Comparison of ENCODE assay signal across 13 cellular contexts in genomic region chr18:9916814-9917213, GRCh38. TPM values are rescaled to one million over a fixed set of nuclear protein-coding genes. Genes with fewer than 3 reads are reported as not detected.
A peak's percentile ranks its signal among the peaks of the same experiment; 100 is the strongest.
DNase-seq lines count a peak whose midpoint lies in the region; ATAC-seq and TF ChIP-seq lines count a peak whose summit lies in the region.
"Had no signal": no experiment of that assay in that cellular context is flagged by ENCODE, and none has a peak within 500 bp of the region (broad histone marks: within the 10 kb centered on the region; RNA-seq: fewer than 3 reads in every experiment).

No MANE protein-coding gene starts in this region.

- H3K9ac ChIP-seq in HCT116 (ENCODE audit: low read length) (0 out of 2 replicates have a peak overlapping the region, but pooled peaks have one; percentile 85), parathyroid adenoma (no peak overlapping the region)

- peaks cover 52% of the 10 kb centered on the region for H4K20me1 ChIP-seq in HCT116 (ENCODE audit: insufficient read depth)
- H4K20me1 ChIP-seq in PC-9 (ENCODE audit: insufficient read depth), result peaks cover 67% of the 10 kb centered on the region

- H3K79me2 ChIP-seq in HCT116 (ENCODE audit: insufficient read depth, low read length), result peaks cover 73% of the 10 kb centered on the region
- peaks cover 76% of the 10 kb centered on the region for H3K79me2 ChIP-seq in PC-9 (ENCODE audit: low read depth)
- H3K79me2 ChIP-seq in parathyroid adenoma, result peaks cover 59% of the 10 kb centered on the region

- POLR2A ChIA-PET in HCT116 (lab: Charles Lee), result no interaction called here
- POLR2A ChIA-PET in PC-9 (lab: Charles Lee; ENCODE audit: unreplicated experiment), result no interaction called here

- H3K9me3 ChIP-seq in HCT116 (ENCODE audit: control insufficient read depth in 1 of 2, insufficient read depth in 1 of 2, low read depth in 1 of 2, low read length in 2 of 2) (no peaks in the 10 kb centered on the region), PC-9 (ENCODE audit: insufficient read depth, low read depth) (no peaks in the 10 kb centered on the region), parathyroid adenoma (ENCODE audit: control insufficient read depth, low read length) (no peaks in the 10 kb centered on the region)
- H3K9me3 ChIP-seq: body of pancreas had no signal

- no peak for ATAC-seq in HCT116
- no peak for ATAC-seq in HG03469 (IDR thresholded peaks at IDR 0.05; ENCODE audit: unreplicated experiment)
- no peak for ATAC-seq in HG03521 (IDR thresholded peaks at IDR 0.05; ENCODE audit: unreplicated experiment)
- ATAC-seq: body of pancreas; stimulated activated memory B cell treated with anti-CD40 and anti-IgM and Interleukin-4, amounts not matched to agents 10 μg/mL and 1 μg/mL and 100 μg/mL, for 72 hours had no signal

- H3K9me2 ChIP-seq in HCT116 (ENCODE audit: insufficient read depth) (no peaks in the 10 kb centered on the region), PC-9 (ENCODE audit: insufficient read depth) (no peaks in the 10 kb centered on the region)

- RAD21 ChIA-PET in HCT116 (lab: Charles Lee; ENCODE audit: low non-redundant PET in 1 of 2, low total read pairs in 2 of 2, uncharacterized antibody in 2 of 2, unreplicated experiment in 2 of 2), result no interaction called here

- no peak for TF ChIP-seq POLR2A in HCT116 (IDR thresholded peaks at IDR 0.05; ENCODE audit: borderline replicate concordance, extremely low read depth, insufficient read depth, insufficient read length)

- H3K4me1 ChIP-seq in HCT116 (ENCODE audit: control insufficient read depth in 1 of 2, insufficient read depth in 2 of 2, low read length in 2 of 2), result peaks cover 49 to 63% of the 10 kb centered on the region in 2 experiments
- H3K4me1 ChIP-seq in PC-9 (replicated peaks; ENCODE audit: insufficient read depth), result peaks cover 59% of the 10 kb centered on the region
- H3K4me1 ChIP-seq in parathyroid adenoma, result peaks cover 29% of the 10 kb centered on the region

- intact Hi-C loops in HCT116 (cut with micrococcal nuclease) (loop anchor here (10.0 kb wide), 1 partner anchor 302 kb away; the partner anchor contains the start of gene PPP4R1), PC-9 (cut with micrococcal nuclease; ENCODE audit: unreplicated experiment) (loop anchor here (5.0 to 10.0 kb wide), 2 partner anchors 195 to 302 kb away; partner anchors contain the start of gene PPP4R1)

- no peak overlapping the region; a peak in 1 of 4 replicates for H3K4me3 ChIP-seq in HCT116 (replicated peaks in 1 of 2; ENCODE audit: low read depth in 1 of 2, low read length in 2 of 2)
- H3K4me3 ChIP-seq in PC-9, result peak overlapping the region; percentile 99
- no peak overlapping the region for H3K4me3 ChIP-seq in parathyroid adenoma (ENCODE audit: low read depth, low read length)
- H3K4me3 ChIP-seq: body of pancreas had no signal

- CTCF ChIA-PET in HCT116 (lab: Charles Lee) (no interaction called here), PC-9 (lab: Charles Lee) (no interaction called here)

- no peak overlapping the region for H2AFZ ChIP-seq in HCT116 (ENCODE audit: low read depth, low read length, poor library complexity, severe bottlenecking)
- H2AFZ ChIP-seq in PC-9, result no peak overlapping the region
- no peak overlapping the region for H2AFZ ChIP-seq in parathyroid adenoma

- TF ChIP-seq CTCF in HCT116 (IDR thresholded peaks at IDR 0.05 in 2 of 3, conservative IDR thresholded peaks at IDR 0.05 in 1 of 3; ENCODE audit: borderline replicate concordance in 1 of 3, insufficient read depth in 1 of 3, low read depth in 2 of 3, low read length in 2 of 3), result no peak
- TF ChIP-seq CTCF in PC-9 (conservative IDR thresholded peaks at IDR 0.05), result no peak
- no peak for TF ChIP-seq CTCF in parathyroid adenoma (IDR thresholded peaks at IDR 0.05)

- H3K36me3 ChIP-seq in HCT116 (ENCODE audit: control insufficient read depth in 1 of 2, insufficient read depth in 2 of 2, low read length in 2 of 2) (no peaks in the 10 kb centered on the region), PC-9 (ENCODE audit: low read depth) (0 out of 2 replicates have a peak, but pooled peaks cover 5% of the 10 kb centered on the region), parathyroid adenoma (ENCODE audit: control insufficient read depth, insufficient read depth, low read length) (no peaks in the 10 kb centered on the region)

- no peak overlapping the region for H3K27ac ChIP-seq in HCT116 (ENCODE audit: low read depth, low read length)
- peak overlapping the region; percentile 87 for H3K27ac ChIP-seq in PC-9
- peak overlapping the region; percentile 92 for H3K27ac ChIP-seq in epithelial cell of prostate
- no peak overlapping the region for H3K27ac ChIP-seq in parathyroid adenoma

- TF ChIP-seq RAD21 in HCT116 (IDR thresholded peaks at IDR 0.05; ENCODE audit: low read depth), result no peak

- BruUV-seq in HCT116 (replicated peaks; lab: Mats Ljungman, UMichigan) (no TSS peak), PC-9 (replicated peaks; lab: Mats Ljungman, UMichigan) (no TSS peak)

- H3K27me3 ChIP-seq in HCT116 (ENCODE audit: insufficient read depth, low read length), result no peaks in the 10 kb centered on the region
- H3K27me3 ChIP-seq in PC-9 (ENCODE audit: insufficient read depth, low read depth), result no peaks in the 10 kb centered on the region
- no peaks in the 10 kb centered on the region for H3K27me3 ChIP-seq in parathyroid adenoma (ENCODE audit: control insufficient read depth, insufficient read depth, low read length)
- H3K27me3 ChIP-seq: body of pancreas had no signal

- H3K4me2 ChIP-seq in HCT116 (ENCODE audit: low read length) (peak overlapping the region; percentile 74), PC-9 (peak overlapping the region; percentile 96), parathyroid adenoma (ENCODE audit: low read length) (peak overlapping the region; percentile 86)

- DNase-seq in HCT116 (ENCODE audit: low read depth, low spot score) (no peak), PC-9 (no peak), epithelial cell of prostate (ENCODE audit: low read depth, low spot score) (no peak), SW480 (ENCODE audit: low spot score) (no peak)
- DNase-seq: activated CD4-positive, CD25-positive, alpha-beta regulatory T cell treated with anti-CD3 and anti-CD28 coated beads, Interleukin-2, amount 50 U/mL, for 72 hours; body of pancreas; NCI-H1930 had no signal

- H3F3A ChIP-seq in PC-9 (ENCODE audit: insufficient read depth, low read depth), result peaks cover 23% of the 10 kb centered on the region

TF ChIP-seq in HCT116, 20 proteins besides CTCF, POLR2A, EP300 and RAD21:
- no peak for TF ChIP-seq JUND (IDR thresholded peaks at IDR 0.05)

RNA-seq across cellular contexts. Expression of gene VAPA, which starts 3.0 kb away (rescaled TPM):
- 295 TPM for total RNA-seq in HCT116 (2021; ENCODE audit: unreplicated experiment)
- 170 and 206 TPM in 2 replicates for polyA plus RNA-seq in HCT116 (2012)
- 340 and 359 TPM in 2 replicates for total RNA-seq in PC-9 (2021)

RNA-seq across cellular contexts. Expression of gene TXNDC2, which starts 31.0 kb away (rescaled TPM):
- 0.12 TPM for total RNA-seq in HCT116 (2021; ENCODE audit: unreplicated experiment)
- 0.03 and 0.05 TPM in 2 replicates for polyA plus RNA-seq in HCT116 (2012)
- total RNA-seq in PC-9 (2021), result 0.11 TPM in 1 of 2 replicates, not detected in the other
- total RNA-seq: body of pancreas, frontal cortex, mesothelial cell of epicardium had no signal

Comparison
In these comparisons a context has a peak if more than half of its experiments do, and no peak if none do; other contexts are left out.
1. H3K27ac ChIP-seq: peak in PC-9 (single experiment) and epithelial cell of prostate (single experiment); none in HCT116 (single experiment) and parathyroid adenoma (single experiment).
2. Peak in every context shown above with its lines, with median percentiles within 50 percentile points of each other: H3K4me2 ChIP-seq.